In the genomic region with DNA sequence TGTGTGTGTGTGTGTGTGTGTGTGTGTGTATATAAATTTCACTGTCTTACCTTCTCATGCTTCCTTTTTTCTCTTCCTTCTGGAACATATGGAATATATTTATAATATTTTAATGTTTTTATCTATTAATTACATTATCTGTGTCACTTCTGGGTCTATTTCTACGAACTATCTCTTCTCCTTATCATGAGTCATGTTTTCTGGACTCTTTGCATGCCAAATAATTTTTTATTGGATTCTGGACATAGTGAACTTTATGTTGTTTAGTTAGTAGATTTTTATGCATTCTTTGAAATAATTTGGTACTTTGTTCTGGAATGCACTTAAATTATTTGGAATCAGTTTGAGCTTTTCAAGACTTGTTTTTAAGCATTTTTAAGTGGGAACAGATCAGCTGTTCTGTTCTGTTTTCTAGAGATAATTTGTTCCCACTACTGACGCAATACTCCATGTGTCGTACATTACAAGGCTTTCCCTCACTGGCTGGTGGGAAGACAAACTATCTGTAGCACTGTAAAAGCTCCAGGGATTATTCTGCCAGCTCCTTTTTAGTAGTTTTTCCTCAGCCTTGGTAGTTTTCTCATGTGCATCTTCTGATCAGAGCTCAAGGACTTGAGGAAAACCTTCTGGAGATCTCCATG, we compare ENCODE assay signal across 2 cellular contexts.
TF ChIP-seq lines count a peak whose summit lies in the region.

No MANE protein-coding gene starts in this region.

TF ChIP-seq in GM23338, 12 proteins besides CTCF, POLR2A, EP300 and RAD21 (continued from another document and continues in another):
- no peak for TF ChIP-seq JUNB (IDR thresholded peaks at IDR 0.05; ENCODE audit: unreplicated experiment)
- no peak for TF ChIP-seq CREB1 (CRISPR knock-in tag; IDR thresholded peaks at IDR 0.05; ENCODE audit: low read depth)
- TF ChIP-seq EZH2 (IDR thresholded peaks at IDR 0.05; ENCODE audit: low read depth, unreplicated experiment) = no peak
- TF ChIP-seq POLR2AphosphoS5 (IDR thresholded peaks at IDR 0.05; ENCODE audit: low read depth) = no peak
- TF ChIP-seq, protein P1, sequence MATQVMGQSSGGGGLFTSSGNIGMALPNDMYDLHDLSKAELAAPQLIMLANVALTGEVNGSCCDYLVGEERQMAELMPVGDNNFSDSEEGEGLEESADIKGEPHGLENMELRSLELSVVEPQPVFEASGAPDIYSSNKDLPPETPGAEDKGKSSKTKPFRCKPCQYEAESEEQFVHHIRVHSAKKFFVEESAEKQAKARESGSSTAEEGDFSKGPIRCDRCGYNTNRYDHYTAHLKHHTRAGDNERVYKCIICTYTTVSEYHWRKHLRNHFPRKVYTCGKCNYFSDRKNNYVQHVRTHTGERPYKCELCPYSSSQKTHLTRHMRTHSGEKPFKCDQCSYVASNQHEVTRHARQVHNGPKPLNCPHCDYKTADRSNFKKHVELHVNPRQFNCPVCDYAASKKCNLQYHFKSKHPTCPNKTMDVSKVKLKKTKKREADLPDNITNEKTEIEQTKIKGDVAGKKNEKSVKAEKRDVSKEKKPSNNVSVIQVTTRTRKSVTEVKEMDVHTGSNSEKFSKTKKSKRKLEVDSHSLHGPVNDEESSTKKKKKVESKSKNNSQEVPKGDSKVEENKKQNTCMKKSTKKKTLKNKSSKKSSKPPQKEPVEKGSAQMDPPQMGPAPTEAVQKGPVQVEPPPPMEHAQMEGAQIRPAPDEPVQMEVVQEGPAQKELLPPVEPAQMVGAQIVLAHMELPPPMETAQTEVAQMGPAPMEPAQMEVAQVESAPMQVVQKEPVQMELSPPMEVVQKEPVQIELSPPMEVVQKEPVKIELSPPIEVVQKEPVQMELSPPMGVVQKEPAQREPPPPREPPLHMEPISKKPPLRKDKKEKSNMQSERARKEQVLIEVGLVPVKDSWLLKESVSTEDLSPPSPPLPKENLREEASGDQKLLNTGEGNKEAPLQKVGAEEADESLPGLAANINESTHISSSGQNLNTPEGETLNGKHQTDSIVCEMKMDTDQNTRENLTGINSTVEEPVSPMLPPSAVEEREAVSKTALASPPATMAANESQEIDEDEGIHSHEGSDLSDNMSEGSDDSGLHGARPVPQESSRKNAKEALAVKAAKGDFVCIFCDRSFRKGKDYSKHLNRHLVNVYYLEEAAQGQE (IDR thresholded peaks at IDR 0.05; ENCODE audit: unreplicated experiment) = no peak
- no peak for TF ChIP-seq ZNF114 (CRISPR knock-in tag; IDR thresholded peaks at IDR 0.05)
- TF ChIP-seq NANOG (IDR thresholded peaks at IDR 0.05; ENCODE audit: borderline replicate concordance) = no peak
- no peak for TF ChIP-seq ZNF331 (CRISPR knock-in tag; IDR thresholded peaks at IDR 0.05; ENCODE audit: low read depth)
- no peak for TF ChIP-seq ETS1 (IDR thresholded peaks at IDR 0.05)

TF ChIP-seq in HepG2, 621 proteins besides CTCF, POLR2A, EP300 and RAD21:
- TF ChIP-seq, protein P2, sequence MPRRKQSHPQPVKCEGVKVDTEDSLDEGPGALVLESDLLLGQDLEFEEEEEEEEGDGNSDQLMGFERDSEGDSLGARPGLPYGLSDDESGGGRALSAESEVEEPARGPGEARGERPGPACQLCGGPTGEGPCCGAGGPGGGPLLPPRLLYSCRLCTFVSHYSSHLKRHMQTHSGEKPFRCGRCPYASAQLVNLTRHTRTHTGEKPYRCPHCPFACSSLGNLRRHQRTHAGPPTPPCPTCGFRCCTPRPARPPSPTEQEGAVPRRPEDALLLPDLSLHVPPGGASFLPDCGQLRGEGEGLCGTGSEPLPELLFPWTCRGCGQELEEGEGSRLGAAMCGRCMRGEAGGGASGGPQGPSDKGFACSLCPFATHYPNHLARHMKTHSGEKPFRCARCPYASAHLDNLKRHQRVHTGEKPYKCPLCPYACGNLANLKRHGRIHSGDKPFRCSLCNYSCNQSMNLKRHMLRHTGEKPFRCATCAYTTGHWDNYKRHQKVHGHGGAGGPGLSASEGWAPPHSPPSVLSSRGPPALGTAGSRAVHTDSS (CRISPR knock-in tag; conservative IDR thresholded peaks at IDR 0.05) = no peak
- TF ChIP-seq ZBTB20 (CRISPR knock-in tag; IDR thresholded peaks at IDR 0.05; ENCODE audit: borderline replicate concordance, low read depth) (no peak), CENPX (CRISPR knock-in tag; IDR thresholded peaks at IDR 0.05) (no peak), ATF7-NPFF (CRISPR knock-in tag; IDR thresholded peaks at IDR 0.05; ENCODE audit: low read depth) (no peak), U2AF1 (optimal IDR thresholded peaks at IDR 0.05; ENCODE audit: low read depth, low read length) (no peak), SIX1 (CRISPR knock-in tag; IDR thresholded peaks at IDR 0.05; ENCODE audit: borderline replicate concordance) (no peak), ZNF609 (CRISPR knock-in tag; IDR thresholded peaks at IDR 0.05; ENCODE audit: borderline replicate concordance) (no peak)
- TF ChIP-seq, protein P3, sequence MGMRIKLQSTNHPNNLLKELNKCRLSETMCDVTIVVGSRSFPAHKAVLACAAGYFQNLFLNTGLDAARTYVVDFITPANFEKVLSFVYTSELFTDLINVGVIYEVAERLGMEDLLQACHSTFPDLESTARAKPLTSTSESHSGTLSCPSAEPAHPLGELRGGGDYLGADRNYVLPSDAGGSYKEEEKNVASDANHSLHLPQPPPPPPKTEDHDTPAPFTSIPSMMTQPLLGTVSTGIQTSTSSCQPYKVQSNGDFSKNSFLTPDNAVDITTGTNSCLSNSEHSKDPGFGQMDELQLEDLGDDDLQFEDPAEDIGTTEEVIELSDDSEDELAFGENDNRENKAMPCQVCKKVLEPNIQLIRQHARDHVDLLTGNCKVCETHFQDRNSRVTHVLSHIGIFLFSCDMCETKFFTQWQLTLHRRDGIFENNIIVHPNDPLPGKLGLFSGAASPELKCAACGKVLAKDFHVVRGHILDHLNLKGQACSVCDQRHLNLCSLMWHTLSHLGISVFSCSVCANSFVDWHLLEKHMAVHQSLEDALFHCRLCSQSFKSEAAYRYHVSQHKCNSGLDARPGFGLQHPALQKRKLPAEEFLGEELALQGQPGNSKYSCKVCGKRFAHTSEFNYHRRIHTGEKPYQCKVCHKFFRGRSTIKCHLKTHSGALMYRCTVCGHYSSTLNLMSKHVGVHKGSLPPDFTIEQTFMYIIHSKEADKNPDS (CRISPR knock-in tag; IDR thresholded peaks at IDR 0.05) = no peak
- TF ChIP-seq, protein P4, sequence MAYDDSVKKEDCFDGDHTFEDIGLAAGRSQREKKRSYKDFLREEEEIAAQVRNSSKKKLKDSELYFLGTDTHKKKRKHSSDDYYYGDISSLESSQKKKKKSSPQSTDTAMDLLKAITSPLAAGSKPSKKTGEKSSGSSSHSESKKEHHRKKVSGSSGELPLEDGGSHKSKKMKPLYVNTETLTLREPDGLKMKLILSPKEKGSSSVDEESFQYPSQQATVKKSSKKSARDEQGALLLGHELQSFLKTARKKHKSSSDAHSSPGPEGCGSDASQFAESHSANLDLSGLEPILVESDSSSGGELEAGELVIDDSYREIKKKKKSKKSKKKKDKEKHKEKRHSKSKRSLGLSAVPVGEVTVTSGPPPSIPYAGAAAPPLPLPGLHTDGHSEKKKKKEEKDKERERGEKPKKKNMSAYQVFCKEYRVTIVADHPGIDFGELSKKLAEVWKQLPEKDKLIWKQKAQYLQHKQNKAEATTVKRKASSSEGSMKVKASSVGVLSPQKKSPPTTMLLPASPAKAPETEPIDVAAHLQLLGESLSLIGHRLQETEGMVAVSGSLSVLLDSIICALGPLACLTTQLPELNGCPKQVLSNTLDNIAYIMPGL (CRISPR knock-in tag; IDR thresholded peaks at IDR 0.05; ENCODE audit: borderline replicate concordance in 1 of 2, low read depth in 1 of 2) = no peak
- TF ChIP-seq, protein P5, sequence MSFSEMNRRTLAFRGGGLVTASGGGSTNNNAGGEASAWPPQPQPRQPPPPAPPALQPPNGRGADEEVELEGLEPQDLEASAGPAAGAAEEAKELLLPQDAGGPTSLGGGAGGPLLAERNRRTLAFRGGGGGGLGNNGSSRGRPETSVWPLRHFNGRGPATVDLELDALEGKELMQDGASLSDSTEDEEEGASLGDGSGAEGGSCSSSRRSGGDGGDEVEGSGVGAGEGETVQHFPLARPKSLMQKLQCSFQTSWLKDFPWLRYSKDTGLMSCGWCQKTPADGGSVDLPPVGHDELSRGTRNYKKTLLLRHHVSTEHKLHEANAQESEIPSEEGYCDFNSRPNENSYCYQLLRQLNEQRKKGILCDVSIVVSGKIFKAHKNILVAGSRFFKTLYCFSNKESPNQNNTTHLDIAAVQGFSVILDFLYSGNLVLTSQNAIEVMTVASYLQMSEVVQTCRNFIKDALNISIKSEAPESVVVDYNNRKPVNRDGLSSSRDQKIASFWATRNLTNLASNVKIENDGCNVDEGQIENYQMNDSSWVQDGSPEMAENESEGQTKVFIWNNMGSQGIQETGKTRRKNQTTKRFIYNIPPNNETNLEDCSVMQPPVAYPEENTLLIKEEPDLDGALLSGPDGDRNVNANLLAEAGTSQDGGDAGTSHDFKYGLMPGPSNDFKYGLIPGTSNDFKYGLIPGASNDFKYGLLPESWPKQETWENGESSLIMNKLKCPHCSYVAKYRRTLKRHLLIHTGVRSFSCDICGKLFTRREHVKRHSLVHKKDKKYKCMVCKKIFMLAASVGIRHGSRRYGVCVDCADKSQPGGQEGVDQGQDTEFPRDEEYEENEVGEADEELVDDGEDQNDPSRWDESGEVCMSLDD (CRISPR knock-in tag; IDR thresholded peaks at IDR 0.05; ENCODE audit: borderline replicate concordance) = no peak
